In the genomic region with DNA sequence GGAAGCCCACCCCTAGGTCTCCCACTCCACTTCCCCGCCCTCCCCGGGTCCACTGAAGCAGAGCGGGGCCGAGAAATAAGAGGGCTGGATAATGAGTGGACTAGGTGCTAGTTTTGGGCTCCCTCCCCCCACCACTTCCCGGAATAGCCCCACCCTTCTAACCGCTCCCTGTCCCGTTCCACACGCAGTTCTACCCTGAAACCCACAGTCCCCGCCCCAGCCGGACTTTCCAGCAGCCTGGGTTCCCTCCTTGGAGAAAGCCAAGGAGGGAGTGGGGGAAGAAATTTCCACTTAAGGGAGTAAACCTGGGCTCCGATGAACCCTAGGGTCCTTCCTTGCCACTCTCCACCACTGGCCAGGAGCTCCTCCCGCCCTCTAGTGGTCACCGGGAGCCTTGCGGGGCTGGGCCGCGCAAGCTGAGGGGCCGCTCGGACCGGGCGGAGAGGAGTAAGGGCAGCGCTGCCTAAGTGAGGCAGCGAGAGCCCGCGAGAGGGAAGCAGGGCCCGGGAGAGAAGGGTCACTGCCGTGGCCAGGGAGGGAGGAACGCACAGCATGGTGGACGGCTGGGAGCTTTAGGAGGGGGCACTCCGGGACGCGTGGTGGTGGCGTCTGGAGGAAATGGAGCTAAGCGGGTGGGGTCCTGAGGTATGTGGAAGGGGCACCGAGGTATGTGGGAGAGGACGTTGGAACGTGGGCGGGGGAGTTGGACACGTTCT, we compare ENCODE assay signal across 8 cellular contexts. TPM values are rescaled to one million over a fixed set of nuclear protein-coding genes. Genes with fewer than 3 reads are reported as not detected.
DNase-seq lines count a peak whose midpoint lies in the region; ATAC-seq, FAIRE-seq and TF ChIP-seq lines count a peak whose summit lies in the region.

No MANE protein-coding gene starts in this region.

- H3K9me3 ChIP-seq in keratinocyte (ENCODE audit: control insufficient read depth, low read depth, low read length) = no peaks in the 10 kb centered on the region

- TF ChIP-seq CTCF in activated B cell treated with CpG ODN at 0.5 μM for 24 hours (IDR thresholded peaks at IDR 0.05) (peak; percentile 63), keratinocyte (optimal IDR thresholded peaks at IDR 0.05 in 1 of 3, IDR thresholded peaks at IDR 0.05 in 1 of 3, conservative IDR thresholded peaks at IDR 0.05 in 1 of 3; ENCODE audit: extremely low read depth in 1 of 3, insufficient read depth in 2 of 3, low read length in 3 of 3) (peak; percentile 88 to 97 (median 88))

- H3K4me3 ChIP-seq in keratinocyte (ENCODE audit: control insufficient read depth in 2 of 3, extremely low read depth in 1 of 3, insufficient read depth in 2 of 3, low read depth in 1 of 3, low read length in 3 of 3) = peak overlapping the region; percentile 44 to 66 (median 61)

- peaks cover 24% of the 10 kb centered on the region for H3K4me1 ChIP-seq in keratinocyte (ENCODE audit: control insufficient read depth, extremely low read depth, insufficient read depth, low read length)

- intact Hi-C loops in activated B cell treated with CpG ODN at 0.5 μM for 24 hours (cut with micrococcal nuclease) = loop anchor here (2.0 to 5.0 kb wide), 3 partner anchors 17 to 129 kb away; a partner anchor contains a TSS

- FAIRE-seq in keratinocyte (lab: Jason Lieb, UNC) = no peak

- CTCF ChIA-PET in activated B cell treated with CpG ODN at 0.5 μM for 24 hours (lab: Charles Lee) = interaction anchor here (0.9 to 3.6 kb wide), 20 partner anchors 8 to 311 kb away, joined by 3 to 49 read pairs (median 6); a partner anchor contains a TSS

- peak overlapping the region; percentile 84 for H3K27ac Mint-ChIP-seq in activated B cell treated with CpG ODN at 0.5 μM for 24 hours

- peak overlapping the region; percentile 84 for H3K4me2 ChIP-seq in keratinocyte (ENCODE audit: control insufficient read depth, extremely low read depth, insufficient read depth, low read depth, low read length)

- no peaks in the 10 kb centered on the region for H4K20me1 ChIP-seq in keratinocyte (ENCODE audit: control insufficient read depth, extremely low read depth, insufficient read depth, low read length)

- ATAC-seq in GM18502 (IDR thresholded peaks at IDR 0.05; ENCODE audit: poor library complexity, unreplicated experiment) = peak; percentile 64
- ATAC-seq in HG03103 (IDR thresholded peaks at IDR 0.05; ENCODE audit: low read depth, unreplicated experiment) = peak; percentile 60
- peak; percentile 73 for ATAC-seq in activated B cell treated with CpG ODN at 0.5 μM for 24 hours (ENCODE audit: low read depth)

- H3K9me1 ChIP-seq in keratinocyte (ENCODE audit: control insufficient read depth, extremely low read depth, insufficient read depth, low read length) = no peaks in the 10 kb centered on the region

- peak overlapping the region; percentile 88 for H3K4me3 Mint-ChIP-seq in activated B cell treated with CpG ODN at 0.5 μM for 24 hours

- H3K9ac ChIP-seq in keratinocyte (ENCODE audit: control insufficient read depth, extremely low read depth, insufficient read depth, low read length) = peak overlapping the region; percentile 85

- DNase-seq in A172 (ENCODE audit: low spot score) (peak; percentile 91), NCI-H2196 treated with DMSO at 0.1 percent for 48 hours (lab: John Stamatoyannopoulos, UW; ENCODE audit: unreplicated experiment) (peak; percentile 77), activated B cell treated with CpG ODN at 0.5 μM for 24 hours (peak; percentile 81), keratinocyte (ENCODE audit: low read depth, low spot score) (peak; percentile 62)
- DNase-seq in central memory CD4-positive, alpha-beta T cell = peak; percentile 55
- DNase-seq in stimulated activated CD4-positive, alpha-beta T cell treated with anti-CD3 and anti-CD28 coated beads, Interleukin-12 subunit alpha, Interleukin-12 subunit beta, amount 100 ng/mL, for 48 hours (ENCODE audit: low read depth in 2 of 3, low spot score in 1 of 3) = peak; percentile 80 to 91 (median 84)

- H3K4me1 Mint-ChIP-seq in activated B cell treated with CpG ODN at 0.5 μM for 24 hours = peaks cover 28% of the 10 kb centered on the region

- POLR2A ChIA-PET in activated B cell treated with CpG ODN at 0.5 μM for 24 hours (lab: Charles Lee) = interaction anchor here (0.5 to 2.7 kb wide), 23 partner anchors 9 to 922 kb away, joined by 3 to 26 read pairs (median 8); a partner anchor contains a TSS

- H3K79me2 ChIP-seq in keratinocyte (ENCODE audit: control insufficient read depth, insufficient read depth, low read length) = no peaks in the 10 kb centered on the region

- no peaks in the 10 kb centered on the region for H3K27me3 ChIP-seq in keratinocyte (ENCODE audit: control insufficient read depth, extremely low read depth, insufficient read depth, low read length)

- H3K27ac ChIP-seq in keratinocyte (ENCODE audit: control insufficient read depth, insufficient read depth, low read length) = peak overlapping the region; percentile 72

- no peaks in the 10 kb centered on the region for H3K36me3 Mint-ChIP-seq in activated B cell treated with CpG ODN at 0.5 μM for 24 hours (ENCODE audit: low read depth)

- no peaks in the 10 kb centered on the region for H3K27me3 Mint-ChIP-seq in activated B cell treated with CpG ODN at 0.5 μM for 24 hours

- dilution Hi-C loops in keratinocyte (cut with MboI; ENCODE audit: extremely low pct_ligation_motif_present, low sequenced_read_pairs) = no loop called here

- peaks cover 2 to 5% of the 10 kb centered on the region in 2 experiments for H3K36me3 ChIP-seq in keratinocyte (ENCODE audit: control insufficient read depth in 2 of 2, extremely low read depth in 1 of 2, insufficient read depth in 2 of 2, low read length in 2 of 2)

- H2AFZ ChIP-seq in keratinocyte (ENCODE audit: control insufficient read depth, low read length) = peak overlapping the region; percentile 84

- H3K9me3 Mint-ChIP-seq in activated B cell treated with CpG ODN at 0.5 μM for 24 hours = no peaks in the 10 kb centered on the region

RNA-seq across cellular contexts. Expression of a gene that starts 14.3 kb away (rescaled TPM):
- 11.3 and 24.6 TPM in 2 replicates for total RNA-seq in A172 (2014; rRNA removed; shearing (Covaris generic))
- total RNA-seq in activated B cell treated with CpG ODN at 0.5 μM for 24 hours = 9.7 and 15.3 TPM in 2 replicates
- 14.4 to 36.0 TPM (median 16.2 TPM) in 3 replicates for polyA plus RNA-seq in keratinocyte
- polyA plus RNA-seq in keratinocyte (2011; ENCODE audit: low read depth) = 25.5 TPM
- polyA plus RNA-seq in keratinocyte (2011; cell fraction: cytosol; rRNA removed) = 6.5 and 8.4 TPM in 2 replicates
- 99.2 and 112 TPM in 2 replicates for polyA plus RNA-seq in keratinocyte (2011; cell fraction: nucleus; rRNA removed)
- 11.8 and 32.9 TPM in 2 replicates for polyA plus RNA-seq in keratinocyte (2012; ENCODE audit: low replicate concordance)
- polyA minus RNA-seq in keratinocyte = 23.7 to 34.4 TPM (median 27.5 TPM) in 3 replicates
- 12.5 TPM for polyA minus RNA-seq in keratinocyte (2011; cell fraction: cytosol; rRNA and poly(A)+ RNA removed)
- polyA minus RNA-seq in keratinocyte (2011; cell fraction: nucleus; rRNA and poly(A)+ RNA removed) = 22.6 and 28.6 TPM in 2 replicates

RNA-seq across cellular contexts. Expression of a gene that starts 15.1 kb away (rescaled TPM):
- 85.8 and 110 TPM in 2 replicates for total RNA-seq in A172 (2014; rRNA removed; shearing (Covaris generic))
- total RNA-seq in activated B cell treated with CpG ODN at 0.5 μM for 24 hours = 36.7 and 38.2 TPM in 2 replicates
- 43.4 to 69.9 TPM (median 59.5 TPM) in 3 replicates for polyA plus RNA-seq in keratinocyte
- 3.8 TPM for polyA plus RNA-seq in keratinocyte (2011; ENCODE audit: low read depth)
- 36.1 and 59.2 TPM in 2 replicates for polyA plus RNA-seq in keratinocyte (2011; cell fraction: cytosol; rRNA removed)
- 31.1 and 36.4 TPM in 2 replicates for polyA plus RNA-seq in keratinocyte (2011; cell fraction: nucleus; rRNA removed)
- polyA plus RNA-seq in keratinocyte (2012; ENCODE audit: low replicate concordance) = 36.9 and 60.2 TPM in 2 replicates
- 34.7 to 71.9 TPM (median 51.0 TPM) in 3 replicates for polyA minus RNA-seq in keratinocyte
- polyA minus RNA-seq in keratinocyte (2011; cell fraction: cytosol; rRNA and poly(A)+ RNA removed) = 60.6 TPM
- polyA minus RNA-seq in keratinocyte (2011; cell fraction: nucleus; rRNA and poly(A)+ RNA removed) = 16.4 and 18.3 TPM in 2 replicates

RNA-seq across cellular contexts. Expression of a gene that starts 19.8 kb away (rescaled TPM):
- total RNA-seq in A172 (2014; rRNA removed; shearing (Covaris generic)) = 1.1 and 3.4 TPM in 2 replicates
- 1.2 and 1.9 TPM in 2 replicates for total RNA-seq in activated B cell treated with CpG ODN at 0.5 μM for 24 hours
- polyA plus RNA-seq in keratinocyte = 1.6 to 4.5 TPM (median 1.7 TPM) in 3 replicates
- polyA plus RNA-seq in keratinocyte (2011; ENCODE audit: low read depth) = 0.31 TPM
- polyA plus RNA-seq in keratinocyte (2011; cell fraction: cytosol; rRNA removed) = 1.3 and 2.6 TPM in 2 replicates
- 9.1 and 14.9 TPM in 2 replicates for polyA plus RNA-seq in keratinocyte (2011; cell fraction: nucleus; rRNA removed)
- 0.32 and 2.1 TPM in 2 replicates for polyA plus RNA-seq in keratinocyte (2012; ENCODE audit: low replicate concordance)
- 3.2 to 6.3 TPM (median 4.0 TPM) in 3 replicates for polyA minus RNA-seq in keratinocyte
- polyA minus RNA-seq in keratinocyte (2011; cell fraction: cytosol; rRNA and poly(A)+ RNA removed) = 4.6 TPM
- polyA minus RNA-seq in keratinocyte (2011; cell fraction: nucleus; rRNA and poly(A)+ RNA removed) = 6.1 and 8.1 TPM in 2 replicates

RNA-seq across cellular contexts. Expression of a gene that starts 20.3 kb away (rescaled TPM):
- total RNA-seq in A172 (2014; rRNA removed; shearing (Covaris generic)) = 122 and 126 TPM in 2 replicates
- 128 and 132 TPM in 2 replicates for total RNA-seq in activated B cell treated with CpG ODN at 0.5 μM for 24 hours
- 99.1 to 183 TPM (median 127 TPM) in 3 replicates for polyA plus RNA-seq in keratinocyte
- polyA plus RNA-seq in keratinocyte (2011; ENCODE audit: low read depth) = 30.8 TPM
- 176 and 199 TPM in 2 replicates for polyA plus RNA-seq in keratinocyte (2011; cell fraction: cytosol; rRNA removed)
- 136 and 150 TPM in 2 replicates for polyA plus RNA-seq in keratinocyte (2011; cell fraction: nucleus; rRNA removed)
- 216 and 229 TPM in 2 replicates for polyA plus RNA-seq in keratinocyte (2012; ENCODE audit: low replicate concordance)
- 140 to 403 TPM (median 203 TPM) in 3 replicates for polyA minus RNA-seq in keratinocyte
- polyA minus RNA-seq in keratinocyte (2011; cell fraction: cytosol; rRNA and poly(A)+ RNA removed) = 199 TPM
- polyA minus RNA-seq in keratinocyte (2011; cell fraction: nucleus; rRNA and poly(A)+ RNA removed) = 30.2 and 35.8 TPM in 2 replicates

RNA-seq across cellular contexts. Expression of a gene that starts 53.1 kb away (rescaled TPM):
- 37.4 and 116 TPM in 2 replicates for total RNA-seq in A172 (2014; rRNA removed; shearing (Covaris generic))
- 33.2 and 36.8 TPM in 2 replicates for total RNA-seq in activated B cell treated with CpG ODN at 0.5 μM for 24 hours
- 29.3 to 54.9 TPM (median 32.3 TPM) in 3 replicates for polyA plus RNA-seq in keratinocyte
- polyA plus RNA-seq in keratinocyte (2011; ENCODE audit: low read depth) = 5.5 TPM
- 44.6 and 131 TPM in 2 replicates for polyA plus RNA-seq in keratinocyte (2011; cell fraction: cytosol; rRNA removed)
- 38.4 and 63.2 TPM in 2 replicates for polyA plus RNA-seq in keratinocyte (2011; cell fraction: nucleus; rRNA removed)
- 57.3 and 108 TPM in 2 replicates for polyA plus RNA-seq in keratinocyte (2012; ENCODE audit: low replicate concordance)
- polyA minus RNA-seq in keratinocyte = 10.1 to 39.8 TPM (median 11.9 TPM) in 3 replicates
- 46.8 TPM for polyA minus RNA-seq in keratinocyte (2011; cell fraction: cytosol; rRNA and poly(A)+ RNA removed)
- 4.3 and 8.0 TPM in 2 replicates for polyA minus RNA-seq in keratinocyte (2011; cell fraction: nucleus; rRNA and poly(A)+ RNA removed)

Comparison
In these comparisons a context has a peak if more than half of its experiments do, and no peak if none do; other contexts are left out.
1. Peak in every context shown above with its lines: DNase-seq, ATAC-seq, H3K4me3 ChIP-seq and H3K27ac ChIP-seq.